8 cellular contexts compared by ENCODE assay signal in the genomic region with DNA sequence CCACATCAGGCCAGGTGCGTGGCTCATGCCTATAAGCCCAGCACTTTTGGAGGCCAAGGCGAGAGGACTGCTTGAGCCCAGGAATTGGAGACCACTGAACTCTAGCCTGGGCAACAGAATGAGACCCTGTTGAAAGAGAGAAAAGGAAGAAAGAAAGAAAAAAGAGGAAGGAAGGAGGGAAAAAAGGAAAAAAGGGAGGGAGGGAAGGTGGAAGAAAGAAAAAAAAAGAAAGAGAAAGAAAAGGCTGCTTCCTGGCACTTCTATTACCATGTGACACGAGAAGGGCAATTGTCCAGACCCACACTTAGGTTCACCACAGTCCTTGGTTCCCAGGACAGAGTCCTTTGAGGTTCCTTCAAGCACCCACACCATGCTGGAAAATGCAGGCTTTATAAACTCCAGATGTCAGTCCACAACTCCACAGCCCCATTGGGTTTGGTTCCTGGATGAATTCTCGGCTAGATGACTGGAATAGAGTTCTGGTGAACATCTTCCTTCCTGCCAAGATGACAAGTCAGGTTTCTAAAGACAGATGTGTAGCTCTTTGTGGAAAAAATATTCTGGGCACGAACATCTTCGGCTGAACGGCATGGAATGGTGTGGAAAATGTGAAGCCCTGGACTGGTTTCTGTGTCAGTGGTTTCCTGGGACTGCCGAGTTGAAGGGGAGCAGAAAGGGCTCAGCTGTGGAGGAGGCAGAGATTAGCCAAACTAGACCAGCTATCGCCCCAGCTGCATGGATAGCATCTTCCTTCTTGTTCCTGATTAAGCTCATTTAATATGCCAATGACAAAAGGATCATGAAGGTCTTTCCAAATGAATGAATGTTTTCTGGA. TPM values are rescaled to one million over a fixed set of nuclear protein-coding genes. Genes with fewer than 3 reads are reported as not detected.
DNase-seq lines count a peak whose midpoint lies in the region; ATAC-seq and TF ChIP-seq lines count a peak whose summit lies in the region.
"Had no signal": no experiment of that assay in that cellular context is flagged by ENCODE, and none has a peak within 500 bp of the region (broad histone marks: within the 10 kb centered on the region; RNA-seq: fewer than 3 reads in every experiment).

No MANE protein-coding gene starts in this region.

- no peaks in the 10 kb centered on the region for H3K9me3 ChIP-seq in SJCRH30 (replicated peaks)

- peak overlapping the region; percentile 36; the same call in 1 of the 2 replicates for H2AFZ ChIP-seq in KMS-11 (ENCODE audit: low read depth)

- peaks cover 8% of the 10 kb centered on the region for H3K36me3 Mint-ChIP-seq in stimulated activated naive CD8-positive, alpha-beta T cell treated with anti-CD3 and anti-CD28 coated beads, Interleukin-15, Interleukin-2, amounts not matched to agents 100 ng/mL and 50 ng/mL, for 24 hours (ENCODE audit: low read depth)

- H3K4me1 Mint-ChIP-seq in stimulated activated naive CD8-positive, alpha-beta T cell treated with anti-CD3 and anti-CD28 coated beads, Interleukin-15, Interleukin-2, amounts not matched to agents 100 ng/mL and 50 ng/mL, for 24 hours (ENCODE audit: low read depth) = peaks cover 25% of the 10 kb centered on the region

- no peak overlapping the region for H3K4me3 ChIP-seq in KMS-11 (IDR thresholded peaks at IDR 0.05; ENCODE audit: insufficient read depth, low read depth, low read length)
- H3K4me3 ChIP-seq in SJCRH30 = no peak overlapping the region

- no peaks in the 10 kb centered on the region for H3K27me3 ChIP-seq in KMS-11 (ENCODE audit: insufficient read depth, low read depth)
- H3K27me3 ChIP-seq in SJCRH30 = no peaks in the 10 kb centered on the region

- H3K79me2 ChIP-seq in KMS-11 (ENCODE audit: insufficient read depth, low read depth) = no peaks in the 10 kb centered on the region

- no peak overlapping the region for H3K4me2 ChIP-seq in KMS-11

- TF ChIP-seq CTCF in KMS-11 (conservative IDR thresholded peaks at IDR 0.05; ENCODE audit: low read depth, low read length) = no peak

- no peak overlapping the region for H3K9ac ChIP-seq in KMS-11

- H3K27ac ChIP-seq in KMS-11 (no peak overlapping the region), SJCRH30 (no peak overlapping the region)

- H3K27me3 Mint-ChIP-seq in stimulated activated naive CD8-positive, alpha-beta T cell treated with anti-CD3 and anti-CD28 coated beads, Interleukin-15, Interleukin-2, amounts not matched to agents 100 ng/mL and 50 ng/mL, for 24 hours = no peaks in the 10 kb centered on the region

- H4K20me1 ChIP-seq in KMS-11 (ENCODE audit: insufficient read depth) = no peaks in the 10 kb centered on the region

- ATAC-seq in GM21576 (IDR thresholded peaks at IDR 0.05; ENCODE audit: unreplicated experiment) (peak; percentile 4), GM21423 (IDR thresholded peaks at IDR 0.05; ENCODE audit: unreplicated experiment) (no peak)

- no peaks in the 10 kb centered on the region for H3K36me3 ChIP-seq in KMS-11 (ENCODE audit: insufficient read depth)
- H3K36me3 ChIP-seq in SJCRH30 = no peaks in the 10 kb centered on the region

- no peak overlapping the region for H3K4me3 Mint-ChIP-seq in stimulated activated naive CD8-positive, alpha-beta T cell treated with anti-CD3 and anti-CD28 coated beads, Interleukin-15, Interleukin-2, amounts not matched to agents 100 ng/mL and 50 ng/mL, for 24 hours
- H3K4me3 Mint-ChIP-seq: WTC11 had no signal

- peak overlapping the region; percentile 74 for H3K27ac Mint-ChIP-seq in stimulated activated naive CD8-positive, alpha-beta T cell treated with anti-CD3 and anti-CD28 coated beads, Interleukin-15, Interleukin-2, amounts not matched to agents 100 ng/mL and 50 ng/mL, for 24 hours
- H3K27ac Mint-ChIP-seq: WTC11 had no signal

- no peaks in the 10 kb centered on the region for H3K9me3 Mint-ChIP-seq in stimulated activated naive CD8-positive, alpha-beta T cell treated with anti-CD3 and anti-CD28 coated beads, Interleukin-15, Interleukin-2, amounts not matched to agents 100 ng/mL and 50 ng/mL, for 24 hours

- DNase-seq in fibroblast of peridontal ligament (ENCODE audit: extremely low read depth) (peak; percentile 90), NCI-H128 (lab: John Stamatoyannopoulos, UW; ENCODE audit: unreplicated experiment) (no peak), SJCRH30 (no peak)

- H3K4me1 ChIP-seq in KMS-11 (ENCODE audit: low read depth, poor library complexity, severe bottlenecking) (peaks cover 3% of the 10 kb centered on the region), SJCRH30 (no peaks in the 10 kb centered on the region)

RNA-seq across cellular contexts. Expression of a gene that starts 32.5 kb away (rescaled TPM):
- 0.18 and 0.20 TPM in 2 replicates for total RNA-seq in SJCRH30 (2014; rRNA removed; shearing (Covaris generic))
